In the genomic region with DNA sequence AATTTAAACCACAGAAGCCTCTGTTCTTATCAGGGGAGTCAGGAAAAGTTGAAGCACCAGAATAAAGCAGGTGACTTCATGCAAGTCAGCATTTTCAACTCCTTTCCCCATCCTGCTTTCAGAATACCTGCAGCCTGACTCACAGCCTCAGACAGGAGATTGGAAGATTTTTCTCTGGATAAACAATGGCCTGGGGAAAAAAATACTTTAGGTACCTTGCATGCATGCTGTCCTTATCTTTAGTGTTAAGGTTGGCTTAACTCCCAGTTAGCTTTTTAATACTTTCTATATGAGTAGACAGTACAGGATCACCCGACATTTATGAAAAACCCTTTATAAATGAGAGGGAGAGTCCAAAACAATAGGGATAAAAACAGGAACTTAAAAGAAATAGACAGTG, we compare ENCODE assay signal across 11 cellular contexts. TPM values are rescaled to one million over a fixed set of nuclear protein-coding genes. Genes with fewer than 3 reads are reported as not detected.
DNase-seq lines count a peak whose midpoint lies in the region; ATAC-seq and TF ChIP-seq lines count a peak whose summit lies in the region.
"Had no signal": no experiment of that assay in that cellular context is flagged by ENCODE, and none has a peak within 500 bp of the region (broad histone marks: within the 10 kb centered on the region; RNA-seq: fewer than 3 reads in every experiment).

No MANE protein-coding gene starts in this region.

- H3K4me1 ChIP-seq in OCI-LY3 (ENCODE audit: low read length) (peaks cover 17% of the 10 kb centered on the region), parathyroid adenoma (peaks cover 14% of the 10 kb centered on the region), vagina (no peaks in the 10 kb centered on the region)

- H3K27ac ChIP-seq in OCI-LY3 (ENCODE audit: low read length), result no peak overlapping the region
- H3K27ac ChIP-seq in parathyroid adenoma, result peak overlapping the region; percentile 82
- no peak overlapping the region for H3K27ac ChIP-seq in vagina

- peak; percentile 73 for DNase-seq in ELF-1 (ENCODE audit: low read depth, low spot score)
- DNase-seq in vagina (ENCODE audit: extremely low spot score in 2 of 2), result no peak
- DNase-seq in NCI-H69 (lab: John Stamatoyannopoulos, UW), result no peak
- DNase-seq: NCI-H1105; stimulated activated CD8-positive, alpha-beta memory T cell treated with anti-CD3 and anti-CD28 coated beads, Interleukin-4, amount 100 ng/mL, for 48 hours had no signal

- TF ChIP-seq POLR2A in vagina (IDR thresholded peaks at IDR 0.05), result no peak

- H3K4me3 ChIP-seq in OCI-LY3 (ENCODE audit: low read length) (no peak overlapping the region), parathyroid adenoma (ENCODE audit: low read depth, low read length) (peak overlapping the region; percentile 53), vagina (no peak overlapping the region)
- H3K4me3 ChIP-seq: HAP-1 had no signal

- peak; percentile 79 for ATAC-seq in esophagus mucosa
- no peak for ATAC-seq in HG02759 (IDR thresholded peaks at IDR 0.05; ENCODE audit: unreplicated experiment)
- no peak for ATAC-seq in HG03159 (IDR thresholded peaks at IDR 0.05; ENCODE audit: unreplicated experiment)

- H3K79me2 ChIP-seq in OCI-LY3 (ENCODE audit: low read length), result peaks cover 74% of the 10 kb centered on the region
- H3K79me2 ChIP-seq in parathyroid adenoma, result peaks cover 45% of the 10 kb centered on the region

- H3K9ac ChIP-seq in OCI-LY3 (ENCODE audit: low read length), result no peak overlapping the region
- H3K9ac ChIP-seq in parathyroid adenoma, result no peak overlapping the region

- H3K27me3 ChIP-seq in OCI-LY3 (ENCODE audit: low read depth, low read length) (no peaks in the 10 kb centered on the region), parathyroid adenoma (ENCODE audit: control insufficient read depth, insufficient read depth, low read length) (no peaks in the 10 kb centered on the region), vagina (no peaks in the 10 kb centered on the region)

- TF ChIP-seq CTCF in OCI-LY3 (IDR thresholded peaks at IDR 0.05; ENCODE audit: low read depth, low read length) (no peak), parathyroid adenoma (IDR thresholded peaks at IDR 0.05) (no peak), vagina (IDR thresholded peaks at IDR 0.05) (no peak)

- intact Hi-C loops in vagina (cut with DNase I), result no loop called here

- H3K9me3 ChIP-seq in OCI-LY3 (ENCODE audit: insufficient read depth, low read length), result 0 out of 2 replicates have a peak, but pooled peaks cover 9% of the 10 kb centered on the region
- H3K9me3 ChIP-seq in parathyroid adenoma (ENCODE audit: control insufficient read depth, low read length), result no peaks in the 10 kb centered on the region
- no peaks in the 10 kb centered on the region for H3K9me3 ChIP-seq in vagina
- H3K9me3 ChIP-seq: HAP-1 had no signal

- H2AFZ ChIP-seq in OCI-LY3 (ENCODE audit: low read depth, low read length) (no peak overlapping the region), parathyroid adenoma (peak overlapping the region; percentile 12)

- peak overlapping the region; percentile 10; the same call in 1 of the 2 replicates for H3K4me2 ChIP-seq in OCI-LY3 (ENCODE audit: low read length)
- peak overlapping the region; percentile 73 for H3K4me2 ChIP-seq in parathyroid adenoma (ENCODE audit: low read length)

- H3K36me3 ChIP-seq in OCI-LY3 (replicated peaks; ENCODE audit: low read depth, low read length) (peaks cover 53% of the 10 kb centered on the region), parathyroid adenoma (ENCODE audit: control insufficient read depth, insufficient read depth, low read length) (no peaks in the 10 kb centered on the region), vagina (peaks cover 0 to 5% of the 10 kb centered on the region in 2 donors)

- H4K20me1 ChIP-seq in OCI-LY3 (ENCODE audit: insufficient read depth, low read length), result peaks cover 11% of the 10 kb centered on the region

RNA-seq across cellular contexts. Expression of a gene that starts 53.6 kb away (rescaled TPM):
- total RNA-seq in esophagus mucosa (36.5 TPM), vagina (41.3 TPM)
